Comparison of ENCODE assay signal across 17 cellular contexts in the genomic region with DNA sequence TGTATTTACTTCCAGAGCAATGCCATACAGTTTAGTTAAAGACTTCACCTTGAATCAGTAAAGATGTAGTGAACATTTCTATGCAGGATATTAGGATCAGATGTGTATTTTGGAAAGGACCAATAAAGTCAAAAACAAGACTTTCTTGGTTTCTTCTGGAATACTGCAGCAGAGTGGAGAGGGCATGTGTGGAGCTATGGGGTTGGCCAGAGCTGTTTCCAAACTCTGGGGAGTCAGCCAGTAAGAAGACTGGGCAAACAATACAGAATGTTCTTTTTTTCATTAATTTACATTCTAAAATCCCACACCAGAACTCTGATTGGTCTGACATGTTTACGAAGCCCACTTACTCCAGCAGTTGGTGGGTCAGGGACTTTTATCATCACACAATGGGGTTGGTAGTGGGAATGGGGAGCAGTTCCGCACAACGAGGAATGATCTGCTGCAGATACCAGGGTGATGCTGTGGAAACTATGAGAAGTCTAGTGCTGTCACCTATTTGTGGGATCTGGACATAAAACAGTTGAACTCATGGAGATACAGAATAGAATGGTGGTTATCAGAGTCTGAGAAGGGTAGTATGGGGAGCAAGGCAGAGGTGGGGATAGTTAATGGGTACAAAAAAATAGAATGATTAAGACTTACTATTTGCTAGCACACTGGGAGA.
DNase-seq lines count a peak whose midpoint lies in the region; ATAC-seq and TF ChIP-seq lines count a peak whose summit lies in the region.
"Had no signal": no experiment of that assay in that cellular context is flagged by ENCODE, and none has a peak within 500 bp of the region (broad histone marks: within the 10 kb centered on the region; RNA-seq: fewer than 3 reads in every experiment).

No MANE protein-coding gene starts in this region.

- no peak for DNase-seq in activated CD4-positive, alpha-beta T cell treated with anti-CD3 and anti-CD28 coated beads for 36 hours
- DNase-seq in activated CD4-positive, alpha-beta T cell treated with anti-CD3 and anti-CD28 coated beads, Interleukin-2, amount 50 U/mL, for 1 hour = no peak
- DNase-seq in ELF-1 (ENCODE audit: low read depth, low spot score) (peak; percentile 3), left kidney (ENCODE audit: low read depth, low spot score) (peak; percentile 24), esophagus muscularis mucosa (ENCODE audit: extremely low spot score) (no peak), foreskin melanocyte (no peak)
- no peak for DNase-seq in stimulated activated effector memory CD8-positive, alpha-beta T cell treated with anti-CD3 and anti-CD28 coated beads, Interleukin-12 subunit alpha, Interleukin-12 subunit beta, amount 100 ng/mL, for 72 hours (ENCODE audit: low spot score in 2 of 2)
- DNase-seq: CD8-positive, alpha-beta T cell; DMS 273 treated with DMSO at 0.1 percent for 48 hours; DMS53; DND-41; EL; GM23248 had no signal

- 90% methylated on average over 3 of the region's 3 CpGs for WGBS in esophagus muscularis mucosa

- H3K4me1 ChIP-seq in esophagus muscularis mucosa = no peaks in the 10 kb centered on the region
- H3K4me1 ChIP-seq: BLaER1 treated with 17β-estradiol and CSF1 and Interleukin-3, amounts not matched to agents 10 nM and 100 nM; HAP-1 had no signal

- POLR2A ChIA-PET in activated CD4-positive, alpha-beta T cell treated with anti-CD3 and anti-CD28 coated beads for 36 hours (lab: Charles Lee) = no interaction called here

- CTCF ChIA-PET in activated CD4-positive, alpha-beta T cell treated with anti-CD3 and anti-CD28 coated beads for 36 hours (lab: Charles Lee) = no interaction called here

- H3K4me3 Mint-ChIP-seq in activated CD4-positive, alpha-beta T cell treated with anti-CD3 and anti-CD28 coated beads for 36 hours = no peak overlapping the region
- H3K4me3 Mint-ChIP-seq in stimulated activated effector memory CD8-positive, alpha-beta T cell treated with anti-CD3 and anti-CD28 coated beads, Interleukin-12 subunit alpha, Interleukin-12 subunit beta, amount 100 ng/mL, for 72 hours = no peak overlapping the region
- H3K4me3 Mint-ChIP-seq: B cell; CD8-positive, alpha-beta T cell; IgD-negative memory B cell had no signal

- intact Hi-C loops in activated CD4-positive, alpha-beta T cell treated with anti-CD3 and anti-CD28 coated beads for 36 hours (cut with DNase I, micrococcal nuclease) = no loop called here
- intact Hi-C loops in esophagus muscularis mucosa (cut with DNase I) = no loop called here

- H3K27ac Mint-ChIP-seq in activated CD4-positive, alpha-beta T cell treated with anti-CD3 and anti-CD28 coated beads for 36 hours = no peak overlapping the region
- no peak overlapping the region for H3K27ac Mint-ChIP-seq in stimulated activated effector memory CD8-positive, alpha-beta T cell treated with anti-CD3 and anti-CD28 coated beads, Interleukin-12 subunit alpha, Interleukin-12 subunit beta, amount 100 ng/mL, for 72 hours
- H3K27ac Mint-ChIP-seq: B cell; CD8-positive, alpha-beta T cell; IgD-negative memory B cell had no signal

- H3K9me3 ChIP-seq in esophagus muscularis mucosa = no peaks in the 10 kb centered on the region
- H3K9me3 ChIP-seq: BLaER1 treated with 17β-estradiol and CSF1 and Interleukin-3, amounts not matched to agents 10 nM and 100 nM; HAP-1 had no signal

- no peak overlapping the region for H3K4me3 ChIP-seq in esophagus muscularis mucosa
- H3K4me3 ChIP-seq: BLaER1 treated with 17β-estradiol and CSF1 and Interleukin-3, amounts not matched to agents 10 nM and 100 nM; GM23248; HAP-1 had no signal

- H3K27me3 Mint-ChIP-seq in activated CD4-positive, alpha-beta T cell treated with anti-CD3 and anti-CD28 coated beads for 36 hours = no peaks in the 10 kb centered on the region
- H3K27me3 Mint-ChIP-seq: B cell, IgD-negative memory B cell had no signal

- no peaks in the 10 kb centered on the region for H3K36me3 ChIP-seq in esophagus muscularis mucosa
- H3K36me3 ChIP-seq: BLaER1 treated with 17β-estradiol and CSF1 and Interleukin-3, amounts not matched to agents 10 nM and 100 nM; HAP-1 had no signal

- no peaks in the 10 kb centered on the region for H3K9me3 Mint-ChIP-seq in activated CD4-positive, alpha-beta T cell treated with anti-CD3 and anti-CD28 coated beads for 36 hours (ENCODE audit: low read depth)
- H3K9me3 Mint-ChIP-seq in stimulated activated effector memory CD8-positive, alpha-beta T cell treated with anti-CD3 and anti-CD28 coated beads, Interleukin-12 subunit alpha, Interleukin-12 subunit beta, amount 100 ng/mL, for 72 hours = peaks cover 2% of the 10 kb centered on the region

- TF ChIP-seq EP300 in esophagus muscularis mucosa (IDR thresholded peaks at IDR 0.05) = no peak

- TF ChIP-seq CTCF in esophagus muscularis mucosa (IDR thresholded peaks at IDR 0.05) = no peak

- ATAC-seq in activated CD4-positive, alpha-beta T cell treated with anti-CD3 and anti-CD28 coated beads for 36 hours = peak; percentile 30
- peak; percentile 49 for ATAC-seq in stimulated activated effector memory CD8-positive, alpha-beta T cell treated with anti-CD3 and anti-CD28 coated beads, Interleukin-12 subunit alpha, Interleukin-12 subunit beta, amount 100 ng/mL, for 72 hours
- ATAC-seq: CD8-positive, alpha-beta T cell had no signal

- no peaks in the 10 kb centered on the region for H3K4me1 Mint-ChIP-seq in activated CD4-positive, alpha-beta T cell treated with anti-CD3 and anti-CD28 coated beads for 36 hours
- H3K4me1 Mint-ChIP-seq in stimulated activated effector memory CD8-positive, alpha-beta T cell treated with anti-CD3 and anti-CD28 coated beads, Interleukin-12 subunit alpha, Interleukin-12 subunit beta, amount 100 ng/mL, for 72 hours = no peaks in the 10 kb centered on the region
- H3K4me1 Mint-ChIP-seq: B cell, IgD-negative memory B cell had no signal

- H3K36me3 Mint-ChIP-seq in activated CD4-positive, alpha-beta T cell treated with anti-CD3 and anti-CD28 coated beads for 36 hours (ENCODE audit: low read depth) = no peaks in the 10 kb centered on the region
- H3K36me3 Mint-ChIP-seq in stimulated activated effector memory CD8-positive, alpha-beta T cell treated with anti-CD3 and anti-CD28 coated beads, Interleukin-12 subunit alpha, Interleukin-12 subunit beta, amount 100 ng/mL, for 72 hours = no peaks in the 10 kb centered on the region
- H3K36me3 Mint-ChIP-seq: CD8-positive, alpha-beta T cell; IgD-negative memory B cell had no signal

- TF ChIP-seq POLR2A in esophagus muscularis mucosa (IDR thresholded peaks at IDR 0.05; ENCODE audit: low read depth) = no peak

- no peaks in the 10 kb centered on the region for H3K27me3 ChIP-seq in esophagus muscularis mucosa
- H3K27me3 ChIP-seq: BLaER1 treated with 17β-estradiol and CSF1 and Interleukin-3, amounts not matched to agents 10 nM and 100 nM had no signal

- no peak overlapping the region for H3K27ac ChIP-seq in esophagus muscularis mucosa (replicated peaks in 1 of 4)
- H3K27ac ChIP-seq: BLaER1 treated with 17β-estradiol and CSF1 and Interleukin-3, amounts not matched to agents 10 nM and 100 nM; GM23248 had no signal

Comparison
In these comparisons a context has a peak if more than half of its experiments do, and no peak if none do; other contexts are left out.
1. DNase-seq: peak in ELF-1 (single experiment) and left kidney (single experiment); none in activated CD4-positive, alpha-beta T cell treated with anti-CD3 and anti-CD28 coated beads for 36 hours (single experiment), activated CD4-positive, alpha-beta T cell treated with anti-CD3 and anti-CD28 coated beads, Interleukin-2, amount 50 U/mL, for 1 hour (single experiment), stimulated activated effector memory CD8-positive, alpha-beta T cell treated with anti-CD3 and anti-CD28 coated beads, Interleukin-12 subunit alpha, Interleukin-12 subunit beta, amount 100 ng/mL, for 72 hours (0 of 2), esophagus muscularis mucosa (single experiment) and foreskin melanocyte (single experiment).